ENCODE assay signal across 10 cellular contexts in the genomic region with DNA sequence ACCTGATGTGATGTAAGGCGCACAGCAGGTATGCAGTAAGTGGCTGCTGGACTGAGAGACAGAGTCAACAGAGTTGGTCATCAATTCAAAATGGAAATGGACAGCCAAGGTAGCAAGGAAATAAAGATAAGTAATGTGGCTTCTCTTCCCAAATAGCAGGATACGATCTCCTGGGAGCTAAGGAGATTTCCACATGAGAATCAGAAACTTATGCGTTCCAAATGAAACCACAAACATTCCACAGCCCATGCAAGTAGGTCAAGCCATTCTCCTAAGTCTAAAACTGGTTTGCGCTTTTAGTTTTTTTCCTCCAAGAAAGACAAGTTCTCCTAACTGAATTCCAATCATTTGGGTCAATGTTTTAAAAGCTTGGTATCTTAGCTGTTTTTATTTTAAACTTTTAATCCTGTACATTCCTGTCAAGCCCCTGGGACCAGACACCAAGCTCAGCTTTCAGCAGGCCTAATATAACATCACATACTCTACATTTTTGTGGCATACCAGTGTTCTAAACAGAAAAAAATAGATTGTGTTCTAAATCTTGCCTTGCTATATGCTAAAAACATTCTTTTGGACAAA.
DNase-seq lines count a peak whose midpoint lies in the region; ATAC-seq and TF ChIP-seq lines count a peak whose summit lies in the region.
"Had no signal": no experiment of that assay in that cellular context is flagged by ENCODE, and none has a peak within 500 bp of the region (broad histone marks: within the 10 kb centered on the region; RNA-seq: fewer than 3 reads in every experiment).

No MANE protein-coding gene starts in this region.

- no peak for ATAC-seq in HG03520 (IDR thresholded peaks at IDR 0.05; ENCODE audit: unreplicated experiment)

- H3K27ac ChIP-seq in SK-N-SH (ENCODE audit: low read depth in 2 of 2, low read length in 1 of 2), result peak overlapping the region; percentile 85 to 99

- H3K9ac ChIP-seq in SK-N-SH, result peak overlapping the region; percentile 61

- TF ChIP-seq CTCF in SK-N-SH (IDR thresholded peaks at IDR 0.05), result no peak

- DNase-seq in EL, result peak; percentile 95
- DNase-seq in SK-N-SH, result no peak
- peak; percentile 99 for DNase-seq in fibroblast of peridontal ligament (ENCODE audit: extremely low read depth)
- DNase-seq in skeletal muscle cell (ENCODE audit: low read depth), result peak; percentile 95
- DNase-seq in H7, result no peak
- no peak for DNase-seq in NCI-H187 (lab: John Stamatoyannopoulos, UW)
- DNase-seq in NCI-H2029 (lab: John Stamatoyannopoulos, UW), result no peak
- DNase-seq: activated CD4-positive, alpha-beta T cell treated with anti-CD3 and anti-CD28 coated beads for 4 hours; nucleus accumbens had no signal

- H3F3A ChIP-seq in SK-N-SH (replicated peaks; ENCODE audit: insufficient read depth), result peaks cover 45% of the 10 kb centered on the region

- no peak for TF ChIP-seq RAD21 in SK-N-SH (IDR thresholded peaks at IDR 0.05; ENCODE audit: low read length)

- no peak overlapping the region; the same call in 1 of the 2 replicates for H2AFZ ChIP-seq in SK-N-SH (ENCODE audit: low read depth)

- peaks cover 13% of the 10 kb centered on the region; the same call in 1 of the 2 replicates for H3K79me2 ChIP-seq in SK-N-SH (ENCODE audit: insufficient read depth)

- H3K36me3 ChIP-seq in SK-N-SH (replicated peaks in 1 of 2; ENCODE audit: control insufficient read depth in 1 of 2, insufficient read depth in 2 of 2, low read length in 1 of 2) (peaks cover 0 to 40% of the 10 kb centered on the region in 2 experiments), H7 (replicated peaks; ENCODE audit: control insufficient read depth, insufficient read depth, low read length) (no peaks in the 10 kb centered on the region)

- no peaks in the 10 kb centered on the region for H3K9me2 ChIP-seq in SK-N-SH

- H3K27me3 ChIP-seq in SK-N-SH (ENCODE audit: insufficient read depth), result no peaks in the 10 kb centered on the region
- no peaks in the 10 kb centered on the region for H3K27me3 ChIP-seq in H7 (ENCODE audit: control insufficient read depth, insufficient read depth, low read length)

- H3K4me2 ChIP-seq in SK-N-SH, result peak overlapping the region; percentile 72

- 40% methylated on average over 4 of the region's 4 CpGs for WGBS in SK-N-SH (ENCODE audit: low lambda C conversion rate)

- CTCF ChIA-PET in SK-N-SH (lab: Yijun Ruan, JAX), result interaction anchor here (1.0 to 2.1 kb wide), 4 partner anchors 13 to 37 kb away, joined by 3 to 8 read pairs (median 4); no protein-coding TSS in a partner anchor

- peak in 1 of 2 experiments; percentile 43; a peak in 2 of 4 replicates for TF ChIP-seq EP300 in SK-N-SH (IDR thresholded peaks at IDR 0.05; ENCODE audit: borderline replicate concordance in 1 of 2, low read depth in 1 of 2, low read length in 1 of 2)

- POLR2A ChIA-PET in SK-N-SH (lab: Yijun Ruan, JAX), result no interaction called here

- peaks cover 3 to 33% of the 10 kb centered on the region in 2 experiments for H3K4me1 ChIP-seq in SK-N-SH (ENCODE audit: control insufficient read depth in 1 of 2, insufficient read depth in 2 of 2, low read depth in 1 of 2, low read length in 1 of 2)

- H3K4me3 ChIP-seq in SK-N-SH (ENCODE audit: low read depth in 2 of 2, low read length in 1 of 2) (peak overlapping the region in 1 of 2 experiments; percentile 33; a peak in 2 of 4 replicates), skeletal muscle cell (ENCODE audit: low read depth, low read length) (no peak overlapping the region), H7 (ENCODE audit: insufficient read depth, low read depth, low read length) (no peak overlapping the region)

- H4K20me1 ChIP-seq in SK-N-SH (ENCODE audit: insufficient read depth), result no peaks in the 10 kb centered on the region

- peaks cover 10% of the 10 kb centered on the region; the same call in 1 of the 2 replicates for H3K9me3 ChIP-seq in SK-N-SH

TF ChIP-seq in SK-N-SH, 30 proteins besides CTCF, POLR2A, EP300 and RAD21:
- TF ChIP-seq YY1 (IDR thresholded peaks at IDR 0.05; ENCODE audit: low read depth), result no peak
- TF ChIP-seq FOXJ3 (CRISPR knock-in tag; IDR thresholded peaks at IDR 0.05), result no peak
- TF ChIP-seq SIN3A (IDR thresholded peaks at IDR 0.05; ENCODE audit: borderline replicate concordance, low read depth, low read length), result 0 out of 2 replicates have a peak, but pooled peaks have one; percentile 18
- peak; percentile 53; the same call in 1 of the 2 replicates for TF ChIP-seq FOXM1 (IDR thresholded peaks at IDR 0.05; ENCODE audit: low read depth)
- TF ChIP-seq CHD2 (IDR thresholded peaks at IDR 0.05; ENCODE audit: low read length, partially characterized antibody), result no peak
- no peak for TF ChIP-seq SMC3 (IDR thresholded peaks at IDR 0.05; ENCODE audit: low read depth, low read length)
- no peak for TF ChIP-seq POLR2AphosphoS5 (IDR thresholded peaks at IDR 0.05; ENCODE audit: low read depth, low read length)
- TF ChIP-seq TCF12 (IDR thresholded peaks at IDR 0.05), result peak; percentile 65
- TF ChIP-seq TEAD4 (IDR thresholded peaks at IDR 0.05; ENCODE audit: borderline replicate concordance, insufficient read depth), result peak; percentile 85
- TF ChIP-seq, protein P1, sequence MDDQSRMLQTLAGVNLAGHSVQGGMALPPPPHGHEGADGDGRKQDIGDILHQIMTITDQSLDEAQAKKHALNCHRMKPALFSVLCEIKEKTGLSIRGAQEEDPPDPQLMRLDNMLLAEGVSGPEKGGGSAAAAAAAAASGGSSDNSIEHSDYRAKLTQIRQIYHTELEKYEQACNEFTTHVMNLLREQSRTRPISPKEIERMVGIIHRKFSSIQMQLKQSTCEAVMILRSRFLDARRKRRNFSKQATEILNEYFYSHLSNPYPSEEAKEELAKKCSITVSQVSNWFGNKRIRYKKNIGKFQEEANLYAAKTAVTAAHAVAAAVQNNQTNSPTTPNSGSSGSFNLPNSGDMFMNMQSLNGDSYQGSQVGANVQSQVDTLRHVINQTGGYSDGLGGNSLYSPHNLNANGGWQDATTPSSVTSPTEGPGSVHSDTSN (IDR thresholded peaks at IDR 0.05), result peak; percentile 64
- no peak for TF ChIP-seq ELF1 (IDR thresholded peaks at IDR 0.05)
- no peak for TF ChIP-seq NRF1 (IDR thresholded peaks at IDR 0.05; ENCODE audit: low read depth, low read length)
- TF ChIP-seq RCOR1 (IDR thresholded peaks at IDR 0.05; ENCODE audit: low read length), result no peak
- TF ChIP-seq, protein P2, sequence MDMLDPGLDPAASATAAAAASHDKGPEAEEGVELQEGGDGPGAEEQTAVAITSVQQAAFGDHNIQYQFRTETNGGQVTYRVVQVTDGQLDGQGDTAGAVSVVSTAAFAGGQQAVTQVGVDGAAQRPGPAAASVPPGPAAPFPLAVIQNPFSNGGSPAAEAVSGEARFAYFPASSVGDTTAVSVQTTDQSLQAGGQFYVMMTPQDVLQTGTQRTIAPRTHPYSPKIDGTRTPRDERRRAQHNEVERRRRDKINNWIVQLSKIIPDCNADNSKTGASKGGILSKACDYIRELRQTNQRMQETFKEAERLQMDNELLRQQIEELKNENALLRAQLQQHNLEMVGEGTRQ (IDR thresholded peaks at IDR 0.05; ENCODE audit: borderline replicate concordance, low read depth, low read length), result no peak
- 0 out of 2 replicates have a peak, but pooled peaks have one; percentile 8 for TF ChIP-seq JUND (IDR thresholded peaks at IDR 0.05)
- peak; percentile 56 for TF ChIP-seq RXRA (IDR thresholded peaks at IDR 0.05; ENCODE audit: borderline replicate concordance, low read depth)
- no peak; the same call in 1 of the 2 replicates for TF ChIP-seq MEF2A (IDR thresholded peaks at IDR 0.05; ENCODE audit: borderline replicate concordance, low read depth)
- 0 out of 2 replicates have a peak, but pooled peaks have one; percentile 11 for TF ChIP-seq FOSL2 (IDR thresholded peaks at IDR 0.05; ENCODE audit: borderline replicate concordance, low read depth)
- TF ChIP-seq, protein P3, sequence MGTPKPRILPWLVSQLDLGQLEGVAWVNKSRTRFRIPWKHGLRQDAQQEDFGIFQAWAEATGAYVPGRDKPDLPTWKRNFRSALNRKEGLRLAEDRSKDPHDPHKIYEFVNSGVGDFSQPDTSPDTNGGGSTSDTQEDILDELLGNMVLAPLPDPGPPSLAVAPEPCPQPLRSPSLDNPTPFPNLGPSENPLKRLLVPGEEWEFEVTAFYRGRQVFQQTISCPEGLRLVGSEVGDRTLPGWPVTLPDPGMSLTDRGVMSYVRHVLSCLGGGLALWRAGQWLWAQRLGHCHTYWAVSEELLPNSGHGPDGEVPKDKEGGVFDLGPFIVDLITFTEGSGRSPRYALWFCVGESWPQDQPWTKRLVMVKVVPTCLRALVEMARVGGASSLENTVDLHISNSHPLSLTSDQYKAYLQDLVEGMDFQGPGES (IDR thresholded peaks at IDR 0.05; ENCODE audit: low read depth, low read length), result no peak
- TF ChIP-seq NFIC (IDR thresholded peaks at IDR 0.05; ENCODE audit: borderline replicate concordance), result peak; percentile 41; the same call in 1 of the 2 replicates
- TF ChIP-seq EZH2phosphoT487 (IDR thresholded peaks at IDR 0.05; ENCODE audit: borderline replicate concordance, low read depth), result no peak

Comparison
In these comparisons a context has a peak if more than half of its experiments do, and no peak if none do; other contexts are left out.
1. DNase-seq: peak in EL (single experiment), fibroblast of peridontal ligament (single experiment) and skeletal muscle cell (single experiment); none in SK-N-SH (single experiment), H7 (single experiment), NCI-H187 (0 of 2) and NCI-H2029 (single experiment).